ENCODE assay signal across 1 cellular context in genomic region chr9:108933231-108933630, GRCh38.
TF ChIP-seq lines count a peak whose summit lies in the region.

No MANE protein-coding gene starts in this region.

TF ChIP-seq in HCT116, 20 proteins besides CTCF, POLR2A, EP300 and RAD21 (continued from another document):
- no peak for TF ChIP-seq REST (IDR thresholded peaks at IDR 0.05; ENCODE audit: low read depth)
- TF ChIP-seq POLR2AphosphoS5 (IDR thresholded peaks at IDR 0.05; ENCODE audit: low read depth, low read length) = no peak
- TF ChIP-seq EGR1 (IDR thresholded peaks at IDR 0.05; ENCODE audit: low read depth) = no peak
